ENCODE assay signal across 17 cellular contexts in genomic region chr9:133128152-133128551, GRCh38. TPM values are rescaled to one million over a fixed set of nuclear protein-coding genes. Genes with fewer than 3 reads are reported as not detected.
A peak's percentile ranks its signal among the peaks of the same experiment; 100 is the strongest.
DNase-seq lines count a peak whose midpoint lies in the region.
"Had no signal": no experiment of that assay in that cellular context is flagged by ENCODE, and none has a peak within 500 bp of the region (broad histone marks: within the 10 kb centered on the region; RNA-seq: fewer than 3 reads in every experiment).

No MANE protein-coding gene starts in this region.

- no peak overlapping the region for H3K4me3 ChIP-seq in HUES6 (ENCODE audit: low read depth, low read length)
- H3K4me3 ChIP-seq in effector memory CD4-positive, alpha-beta T cell (ENCODE audit: insufficient read depth, low read depth, low read length, poor library complexity, severe bottlenecking) = peak overlapping the region; percentile 23
- H3K4me3 ChIP-seq in skeletal muscle tissue (ENCODE audit: low read length in 3 of 3) = peak overlapping the region in 1 of 3 donors; percentile 56
- H3K4me3 ChIP-seq: GM23338, mucosa of descending colon had no signal

- H3K27ac ChIP-seq in HUES6 (ENCODE audit: low read depth, low read length) (no peak overlapping the region), skeletal muscle tissue (ENCODE audit: low read depth, low read length) (peak overlapping the region; percentile 96)
- peak overlapping the region; percentile 99 for H3K27ac ChIP-seq in effector memory CD4-positive, alpha-beta T cell (ENCODE audit: insufficient read depth, low read length, poor library complexity, severe bottlenecking)
- H3K27ac ChIP-seq: 22Rv1 had no signal

- H3K36me3 ChIP-seq in HUES6 (ENCODE audit: control insufficient read depth, insufficient read depth, low read length) (no peaks in the 10 kb centered on the region), skeletal muscle tissue (ENCODE audit: control insufficient read depth in 3 of 3, insufficient read depth in 3 of 3, low read length in 3 of 3) (peaks cover 0 to 3% (median 0%) of the 10 kb centered on the region in 3 donors)
- no peaks in the 10 kb centered on the region for H3K36me3 ChIP-seq in effector memory CD4-positive, alpha-beta T cell (ENCODE audit: control insufficient read depth, insufficient read depth, low read length)

- DNase-seq in T-helper 1 cell (no peak), NCI-H524 treated with DMSO at 0.1 percent for 48 hours (lab: John Stamatoyannopoulos, UW) (no peak), NCI-H510A treated with DMSO at 0.1 percent for 48 hours (lab: John Stamatoyannopoulos, UW) (no peak), dermis blood vessel endothelial cell (no peak)
- no peak for DNase-seq in effector memory CD4-positive, alpha-beta T cell
- DNase-seq: NCI-H1105, NCI-H446, PC-3, SK-N-SH had no signal

- H3K9me3 Mint-ChIP-seq in T-helper 1 cell treated with Interleukin-12 subunit alpha and Interleukin-12 subunit beta and Interleukin-4 antibody, amounts not matched to agents 30 μg/mL and 1 μg/mL, for 36 hours = no peaks in the 10 kb centered on the region
- H3K9me3 Mint-ChIP-seq: brain, GM23338 had no signal

- H3K9me3 ChIP-seq in HUES6 (ENCODE audit: control insufficient read depth, insufficient read depth, low read depth, low read length) (no peaks in the 10 kb centered on the region), skeletal muscle tissue (ENCODE audit: control insufficient read depth in 3 of 3, low read length in 3 of 3) (no peaks in the 10 kb centered on the region)
- H3K9me3 ChIP-seq in effector memory CD4-positive, alpha-beta T cell (ENCODE audit: control insufficient read depth, low read length) = no peaks in the 10 kb centered on the region
- H3K9me3 ChIP-seq: mucosa of descending colon, SK-N-SH had no signal

- H3K27me3 Mint-ChIP-seq in T-helper 1 cell treated with Interleukin-12 subunit alpha and Interleukin-12 subunit beta and Interleukin-4 antibody, amounts not matched to agents 30 μg/mL and 1 μg/mL, for 36 hours (ENCODE audit: low read depth) = no peaks in the 10 kb centered on the region
- H3K27me3 Mint-ChIP-seq: progenitor cell of endocrine pancreas had no signal

- peak overlapping the region; percentile 42 for H3K27ac Mint-ChIP-seq in T-helper 1 cell treated with Interleukin-12 subunit alpha and Interleukin-12 subunit beta and Interleukin-4 antibody, amounts not matched to agents 30 μg/mL and 1 μg/mL, for 36 hours
- H3K27ac Mint-ChIP-seq: GM23338 had no signal

- H3K9ac ChIP-seq in HUES6 (ENCODE audit: low read length) = peak overlapping the region; percentile 27
- peak overlapping the region in 2 of 3 donors; percentile 33 to 88 for H3K9ac ChIP-seq in skeletal muscle tissue (ENCODE audit: low read depth in 1 of 3, low read length in 3 of 3)
- H3K9ac ChIP-seq: SK-N-SH had no signal

- peak overlapping the region; percentile 59 for H3K4me3 Mint-ChIP-seq in T-helper 1 cell treated with Interleukin-12 subunit alpha and Interleukin-12 subunit beta and Interleukin-4 antibody, amounts not matched to agents 30 μg/mL and 1 μg/mL, for 36 hours
- H3K4me3 Mint-ChIP-seq: brain, GM23338 had no signal

- no peaks in the 10 kb centered on the region for H3K27me3 ChIP-seq in HUES6 (ENCODE audit: control insufficient read depth, insufficient read depth, low read length)
- no peaks in the 10 kb centered on the region for H3K27me3 ChIP-seq in effector memory CD4-positive, alpha-beta T cell (replicated peaks; ENCODE audit: control insufficient read depth, insufficient read depth, low read length, poor library complexity, severe bottlenecking)
- H3K27me3 ChIP-seq in skeletal muscle tissue (ENCODE audit: control insufficient read depth in 3 of 3, insufficient read depth in 3 of 3, low read length in 3 of 3) = no peaks in the 10 kb centered on the region

- peaks cover 22% of the 10 kb centered on the region for H3K36me3 Mint-ChIP-seq in T-helper 1 cell treated with Interleukin-12 subunit alpha and Interleukin-12 subunit beta and Interleukin-4 antibody, amounts not matched to agents 30 μg/mL and 1 μg/mL, for 36 hours (ENCODE audit: low read depth)

- H3K4me1 ChIP-seq in HUES6 (ENCODE audit: control insufficient read depth, insufficient read depth, low read length) = peaks cover 9% of the 10 kb centered on the region
- H3K4me1 ChIP-seq in effector memory CD4-positive, alpha-beta T cell (ENCODE audit: control insufficient read depth, insufficient read depth, low read length, poor library complexity, severe bottlenecking) = peaks cover 80% of the 10 kb centered on the region
- peaks cover 49 to 89% (median 59%) of the 10 kb centered on the region in 3 donors for H3K4me1 ChIP-seq in skeletal muscle tissue (ENCODE audit: control insufficient read depth in 3 of 3, insufficient read depth in 3 of 3, low read length in 3 of 3)

- H3K4me1 Mint-ChIP-seq in T-helper 1 cell treated with Interleukin-12 subunit alpha and Interleukin-12 subunit beta and Interleukin-4 antibody, amounts not matched to agents 30 μg/mL and 1 μg/mL, for 36 hours (ENCODE audit: low read depth) = peaks cover 54% of the 10 kb centered on the region

RNA-seq across cellular contexts. Expression of gene RALGDS, which starts 7.1 kb away (rescaled TPM):
- total RNA-seq in skeletal muscle tissue (26.1 TPM), dermis blood vessel endothelial cell (68.7 and 68.9 TPM in 2 replicates)

RNA-seq across cellular contexts. Expression of gene GBGT1, which starts 35.6 kb away (rescaled TPM):
- total RNA-seq in skeletal muscle tissue (2.6 TPM), dermis blood vessel endothelial cell (15.7 and 28.0 TPM in 2 replicates)
- total RNA-seq: PC-3 had no signal
